ENCODE assay signal across 17 cellular contexts in genomic region chr11:47590026-47590861, GRCh38. TPM values are rescaled to one million over a fixed set of nuclear protein-coding genes. Genes with fewer than 3 reads are reported as not detected.
DNase-seq lines count a peak whose midpoint lies in the region; ATAC-seq lines count a peak whose summit lies in the region.
"Had no signal": no experiment of that assay in that cellular context is flagged by ENCODE, and none has a peak within 500 bp of the region (broad histone marks: within the 10 kb centered on the region; RNA-seq: fewer than 3 reads in every experiment).

No MANE protein-coding gene starts in this region.

- intact Hi-C loops in sciatic nerve (cut with DNase I) = loop anchor here (5.0 kb wide), 1 partner anchor 1433 kb away; no protein-coding TSS in a partner anchor

- peak; percentile 1 for ATAC-seq in sciatic nerve
- ATAC-seq in HG03095 (IDR thresholded peaks at IDR 0.05; ENCODE audit: unreplicated experiment) = no peak
- ATAC-seq: activated T-cell treated with anti-CD3 and anti-CD28 coated beads, Interleukin-2, amount 50 U/mL, for 4 hours; natural killer cell treated with Interleukin-12 subunit alpha and Interleukin-12 subunit beta and Interleukin-15 and Interleukin-18, amount 100 ng/mL, for 72 hours; PC-3; T-cell had no signal

- peak; percentile 70 for DNase-seq in ELF-1 (ENCODE audit: low read depth, low spot score)
- DNase-seq in caudate nucleus (lab: John Stamatoyannopoulos, UW) = peak in 2 of 61 donors; percentile 13 to 48
- peak; percentile 72 for DNase-seq in iPS-NIHi11 (ENCODE audit: low spot score)
- peak; percentile 68 for DNase-seq in sciatic nerve (ENCODE audit: low spot score)
- DNase-seq in DMS153 treated with DMSO at 0.1 percent for 48 hours (lab: John Stamatoyannopoulos, UW; ENCODE audit: unreplicated experiment) = no peak
- DNase-seq in stimulated activated CD4-positive, alpha-beta T cell treated with anti-CD3 and anti-CD28 coated beads, Interleukin-2, amount 100 ng/mL, for 24 hours = no peak
- no peak for DNase-seq in NCI-H510A treated with DMSO at 0.1 percent for 48 hours (lab: John Stamatoyannopoulos, UW)
- DNase-seq: activated T-cell treated with anti-CD3 and anti-CD28 coated beads, Interleukin-2, amount 50 U/mL, for 4 hours; amygdala; NCI-H1092; NCI-H2227 treated with DMSO at 0.1 percent for 48 hours; PC-3; stimulated activated CD4-positive, alpha-beta T cell treated with anti-CD3 and anti-CD28 coated beads, Interleukin-15, amount 100 ng/mL, for 24 hours; T-cell had no signal

- H3K27ac ChIP-seq in caudate nucleus (ENCODE audit: low read depth, low read length) = peak overlapping the region; percentile 73

RNA-seq across cellular contexts. Expression of gene FAM180B, which starts 3.8 kb away (rescaled TPM):
- 3.0 TPM for total RNA-seq in sciatic nerve
- total RNA-seq: HT1080, PC-3 had no signal

RNA-seq across cellular contexts. Expression of gene C1QTNF4, which starts 4.0 kb away (rescaled TPM):
- total RNA-seq in sciatic nerve = 5.0 TPM
- total RNA-seq: HT1080; natural killer cell treated with Interleukin-12 subunit alpha and Interleukin-12 subunit beta and Interleukin-15 and Interleukin-18, amount 100 ng/mL, for 72 hours; PC-3 had no signal

RNA-seq across cellular contexts. Expression of gene NDUFS3, which starts 11.4 kb away (rescaled TPM):
- total RNA-seq in sciatic nerve = 46.0 TPM

RNA-seq across cellular contexts. Expression of gene KBTBD4, which starts 11.5 kb away (rescaled TPM):
- 12.5 TPM for total RNA-seq in sciatic nerve

RNA-seq across cellular contexts. Expression of gene PTPMT1, which starts 24.8 kb away (rescaled TPM):
- 31.3 TPM for total RNA-seq in sciatic nerve

Comparison
In these comparisons a context has a peak if more than half of its experiments do, and no peak if none do; other contexts are left out.
1. DNase-seq: peak in ELF-1 (single experiment), iPS-NIHi11 (single experiment) and sciatic nerve (single experiment); none in DMS153 treated with DMSO at 0.1 percent for 48 hours (single experiment), stimulated activated CD4-positive, alpha-beta T cell treated with anti-CD3 and anti-CD28 coated beads, Interleukin-2, amount 100 ng/mL, for 24 hours (0 of 2) and NCI-H510A treated with DMSO at 0.1 percent for 48 hours (single experiment).